Comparison of ENCODE assay signal across 9 cellular contexts in genomic region chr19:3056454-3057016, GRCh38. TPM values are rescaled to one million over a fixed set of nuclear protein-coding genes. Genes with fewer than 3 reads are reported as not detected.
A peak's percentile ranks its signal among the peaks of the same experiment; 100 is the strongest.
DNase-seq lines count a peak whose midpoint lies in the region; ATAC-seq and TF ChIP-seq lines count a peak whose summit lies in the region.
"Had no signal": no experiment of that assay in that cellular context is flagged by ENCODE, and none has a peak within 500 bp of the region (broad histone marks: within the 10 kb centered on the region; RNA-seq: fewer than 3 reads in every experiment).

No MANE protein-coding gene starts in this region.

- H3K9me3 ChIP-seq in Panc1 (ENCODE audit: control insufficient read depth, insufficient read depth, low read depth, low read length) = no peaks in the 10 kb centered on the region
- no peaks in the 10 kb centered on the region for H3K9me3 ChIP-seq in left ventricle myocardium inferior (replicated peaks)
- no peaks in the 10 kb centered on the region for H3K9me3 ChIP-seq in skeletal muscle tissue (ENCODE audit: control insufficient read depth in 3 of 3, low read length in 3 of 3)
- H3K9me3 ChIP-seq in GM23248 (ENCODE audit: low read depth) = no peaks in the 10 kb centered on the region
- H3K9me3 ChIP-seq: HAP-1 had no signal

- H3K9me2 ChIP-seq in GM23248 (ENCODE audit: insufficient read depth) = no peaks in the 10 kb centered on the region

- TF ChIP-seq CTCF in Panc1 (IDR thresholded peaks at IDR 0.05) = no peak
- TF ChIP-seq CTCF in left ventricle myocardium inferior (IDR thresholded peaks at IDR 0.05; ENCODE audit: borderline replicate concordance) = no peak

- H4K20me1 ChIP-seq in GM23248 (ENCODE audit: insufficient read depth) = 0 out of 2 replicates have a peak, but pooled peaks cover 4% of the 10 kb centered on the region

- peaks cover 25 to 69% of the 10 kb centered on the region in 2 donors for H3K4me1 Mint-ChIP-seq in stimulated activated naive B cell treated with anti-CD40 and anti-IgM and Interleukin-4, amounts not matched to agents 10 μg/mL and 1 μg/mL and 100 μg/mL, for 72 hours

- no peaks in the 10 kb centered on the region for H3K27me3 Mint-ChIP-seq in stimulated activated naive B cell treated with anti-CD40 and anti-IgM and Interleukin-4, amounts not matched to agents 10 μg/mL and 1 μg/mL and 100 μg/mL, for 72 hours

- in situ Hi-C loops in Panc1 (cut with HindIII; ENCODE audit: low pct_unique_long_range_greater_than_20kb, low sequenced_read_pairs) = no loop called here
- in situ Hi-C loops in GM23248 (cut with MboI) = no loop called here

- intact Hi-C loops in Panc1 (cut with micrococcal nuclease; ENCODE audit: unreplicated experiment) = no loop called here
- intact Hi-C loops in left ventricle myocardium inferior (cut with micrococcal nuclease) = no loop called here

- H3K27me3 ChIP-seq in Panc1 (ENCODE audit: control insufficient read depth, insufficient read depth, low read length) = no peaks in the 10 kb centered on the region
- H3K27me3 ChIP-seq in left ventricle myocardium inferior (ENCODE audit: low read depth) = no peaks in the 10 kb centered on the region
- no peaks in the 10 kb centered on the region for H3K27me3 ChIP-seq in skeletal muscle tissue (ENCODE audit: control insufficient read depth in 3 of 3, insufficient read depth in 3 of 3, low read length in 3 of 3)
- H3K27me3 ChIP-seq in GM23248 (replicated peaks; ENCODE audit: insufficient read depth) = no peaks in the 10 kb centered on the region

- no TSS peak for BruUV-seq in Panc1 (replicated peaks; lab: Mats Ljungman, UMichigan)

- H3K4me2 ChIP-seq in GM23248 (ENCODE audit: unreplicated experiment) = no peak overlapping the region

- no peaks in the 10 kb centered on the region for H3K9me3 Mint-ChIP-seq in stimulated activated naive B cell treated with anti-CD40 and anti-IgM and Interleukin-4, amounts not matched to agents 10 μg/mL and 1 μg/mL and 100 μg/mL, for 72 hours

- H3K36me3 Mint-ChIP-seq in stimulated activated naive B cell treated with anti-CD40 and anti-IgM and Interleukin-4, amounts not matched to agents 10 μg/mL and 1 μg/mL and 100 μg/mL, for 72 hours = peaks cover 37 to 52% of the 10 kb centered on the region in 2 donors

- H3K79me2 ChIP-seq in GM23248 (ENCODE audit: insufficient read depth) = peaks cover 35% of the 10 kb centered on the region

- POLR2A ChIA-PET in Panc1 (lab: Charles Lee) = no interaction called here

- H3K4me3 Mint-ChIP-seq in stimulated activated naive B cell treated with anti-CD40 and anti-IgM and Interleukin-4, amounts not matched to agents 10 μg/mL and 1 μg/mL and 100 μg/mL, for 72 hours = no peak overlapping the region

- H3K9ac ChIP-seq in skeletal muscle tissue (ENCODE audit: low read depth in 1 of 3, low read length in 3 of 3) (peak overlapping the region in 2 of 3 donors; percentile 20 to 68), GM23248 (no peak overlapping the region)

- peak overlapping the region; percentile 48 for H3K27ac ChIP-seq in Panc1 (ENCODE audit: low read length)
- peak overlapping the region; percentile 97 for H3K27ac ChIP-seq in left ventricle myocardium inferior (replicated peaks)
- H3K27ac ChIP-seq in skeletal muscle tissue (ENCODE audit: low read depth, low read length) = peak overlapping the region; percentile 59
- no peak overlapping the region for H3K27ac ChIP-seq in GM23248

- no peak for ATAC-seq in Panc1
- no peak for ATAC-seq in stimulated activated naive B cell treated with anti-CD40 and anti-IgM and Interleukin-4, amounts not matched to agents 10 μg/mL and 1 μg/mL and 100 μg/mL, for 72 hours (replicated peaks)

- H3F3A ChIP-seq in GM23248 (ENCODE audit: insufficient read depth) = 0 out of 2 replicates have a peak, but pooled peaks cover 12% of the 10 kb centered on the region

- no peaks in the 10 kb centered on the region for H3K36me3 ChIP-seq in Panc1 (ENCODE audit: control insufficient read depth, insufficient read depth, low read length)
- peaks cover 70% of the 10 kb centered on the region for H3K36me3 ChIP-seq in left ventricle myocardium inferior
- peaks cover 35 to 45% (median 42%) of the 10 kb centered on the region in 3 donors for H3K36me3 ChIP-seq in skeletal muscle tissue (ENCODE audit: control insufficient read depth in 3 of 3, insufficient read depth in 3 of 3, low read length in 3 of 3)
- H3K36me3 ChIP-seq in GM23248 (ENCODE audit: low read depth) = 0 out of 2 replicates have a peak, but pooled peaks cover 22% of the 10 kb centered on the region

- H3K27ac Mint-ChIP-seq in stimulated activated naive B cell treated with anti-CD40 and anti-IgM and Interleukin-4, amounts not matched to agents 10 μg/mL and 1 μg/mL and 100 μg/mL, for 72 hours = no peak overlapping the region

- DNase-seq in DMS153 (lab: John Stamatoyannopoulos, UW) (peak; percentile 60), DMS153 treated with DMSO at 0.1 percent for 48 hours (lab: John Stamatoyannopoulos, UW; ENCODE audit: unreplicated experiment) (no peak), Panc1 (ENCODE audit: low read depth, low spot score) (no peak), left ventricle myocardium inferior (no peak), GM23248 (no peak), activated T-cell treated with anti-CD3 and anti-CD28 coated beads for 4 hours (no peak)
- DNase-seq in stimulated activated naive B cell treated with anti-CD40 and anti-IgM and Interleukin-4, amounts not matched to agents 10 μg/mL and 1 μg/mL and 100 μg/mL, for 72 hours = no peak

- H3K4me3 ChIP-seq in Panc1 (ENCODE audit: low read depth in 2 of 2, low read length in 2 of 2) (no peak overlapping the region), left ventricle myocardium inferior (peak overlapping the region; percentile 35), skeletal muscle tissue (ENCODE audit: low read length in 3 of 3) (peak overlapping the region in 2 of 3 donors; percentile 12 to 22), GM23248 (no peak overlapping the region)
- H3K4me3 ChIP-seq: HAP-1 had no signal

- H3K4me1 ChIP-seq in Panc1 (ENCODE audit: control insufficient read depth, insufficient read depth, low read length) (peaks cover 30% of the 10 kb centered on the region), left ventricle myocardium inferior (peaks cover 65% of the 10 kb centered on the region), skeletal muscle tissue (ENCODE audit: control insufficient read depth in 3 of 3, insufficient read depth in 3 of 3, low read length in 3 of 3) (peaks cover 28 to 60% (median 47%) of the 10 kb centered on the region in 3 donors), GM23248 (ENCODE audit: insufficient read depth) (no peaks in the 10 kb centered on the region)
- H3K4me1 ChIP-seq: HAP-1 had no signal

- 92 to 96% methylated on average over 5 to 10 of the region's 10 CpGs for WGBS in GM23248 (ENCODE audit: low coverage in 1 of 2, low lambda C conversion rate in 2 of 2, missing lambda C conversion rate in 2 of 2), 2 experiments

- CTCF ChIA-PET in Panc1 (lab: Charles Lee) = no interaction called here

- H2AFZ ChIP-seq in GM23248 = no peak overlapping the region

RNA-seq across cellular contexts. Expression of gene TLE5, which starts 5.8 kb away (rescaled TPM):
- 287 TPM for total RNA-seq in Panc1 (2021; ENCODE audit: unreplicated experiment)
- 828 TPM for polyA plus RNA-seq in Panc1 (2012; ENCODE audit: insufficient read length)
- total RNA-seq in left ventricle myocardium inferior = 799 TPM
- 98.1 TPM for total RNA-seq in skeletal muscle tissue
- 254 and 337 TPM in 2 replicates for total RNA-seq in GM23248 (2014; rRNA removed; shearing (Covaris generic))
- polyA plus RNA-seq in GM23248 (2016; fragmentation: Nextera tagmentation; extraction: Ambion mirVana) = 133 and 157 TPM in 2 replicates

RNA-seq across cellular contexts. Expression of gene TLE2, which starts 27.5 kb away (rescaled TPM):
- total RNA-seq in Panc1 (2021; ENCODE audit: unreplicated experiment) = 6.2 TPM
- polyA plus RNA-seq in Panc1 (2012; ENCODE audit: insufficient read length) = 31.3 TPM
- 53.2 TPM for total RNA-seq in left ventricle myocardium inferior
- 9.4 TPM for total RNA-seq in skeletal muscle tissue
- 4.3 and 10.1 TPM in 2 replicates for total RNA-seq in GM23248 (2014; rRNA removed; shearing (Covaris generic))
- 2.9 and 3.6 TPM in 2 replicates for polyA plus RNA-seq in GM23248 (2016; fragmentation: Nextera tagmentation; extraction: Ambion mirVana)

RNA-seq across cellular contexts. Expression of gene GNA11, which starts 37.6 kb away (rescaled TPM):
- total RNA-seq in Panc1 (2021; ENCODE audit: unreplicated experiment) (64.6 TPM), left ventricle myocardium inferior (58.1 TPM), skeletal muscle tissue (37.1 TPM)
- polyA plus RNA-seq in Panc1 (2012; ENCODE audit: insufficient read length) = 120 TPM
- 69.9 and 99.3 TPM in 2 replicates for total RNA-seq in GM23248 (2014; rRNA removed; shearing (Covaris generic))
- 14.2 and 15.0 TPM in 2 replicates for polyA plus RNA-seq in GM23248 (2016; fragmentation: Nextera tagmentation; extraction: Ambion mirVana)

Comparison
In these comparisons a context has a peak if more than half of its experiments do, and no peak if none do; other contexts are left out.
1. H3K4me3 ChIP-seq: peak in left ventricle myocardium inferior (single experiment) and skeletal muscle tissue (2 of 3); none in Panc1 (0 of 2) and GM23248 (single experiment).